ENCODE assay signal across 11 cellular contexts in the genomic region with DNA sequence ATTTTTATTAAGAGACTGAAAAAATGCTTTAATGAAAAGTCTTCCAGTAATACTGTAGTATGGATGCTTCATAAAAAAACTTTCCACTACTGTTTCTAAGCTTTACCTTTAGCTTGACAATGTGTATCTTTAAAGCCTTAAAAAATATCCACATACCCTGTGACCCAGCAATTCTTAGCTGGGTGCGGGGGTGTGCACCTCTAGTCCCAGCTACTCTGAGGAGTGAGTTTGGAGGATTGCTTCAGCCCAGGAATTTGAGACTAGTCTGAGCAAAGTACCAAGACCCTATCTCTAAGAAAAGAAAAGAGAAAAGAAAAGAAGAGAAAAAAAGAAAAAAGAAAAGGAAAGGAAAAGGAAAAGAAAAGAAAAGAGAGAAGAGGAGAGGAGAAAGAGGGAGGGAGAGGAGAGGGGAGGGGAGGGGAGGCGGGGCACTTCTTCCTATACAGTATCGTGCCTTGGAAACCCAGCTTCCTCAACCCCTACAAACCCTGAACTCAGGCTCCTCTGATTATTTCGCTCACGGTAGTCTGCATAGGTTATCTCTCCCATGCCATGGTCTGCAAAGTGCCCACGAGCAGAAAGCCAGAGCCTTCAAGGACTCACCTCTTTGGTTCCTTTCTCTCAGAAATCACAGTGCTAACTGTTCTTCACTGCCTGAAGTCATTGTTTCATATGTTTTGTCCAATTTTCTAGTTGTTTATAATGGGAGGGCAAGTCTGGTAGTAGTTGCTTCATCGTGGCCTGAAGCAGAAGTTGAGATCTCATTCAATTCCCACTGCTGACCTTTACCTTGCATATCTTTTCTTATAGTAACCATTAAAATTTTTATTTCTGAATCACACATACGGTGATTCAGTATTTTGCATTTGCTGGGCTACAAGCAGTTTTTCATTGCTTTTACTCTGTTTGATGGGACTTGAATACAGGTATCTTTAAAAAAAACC.
DNase-seq lines count a peak whose midpoint lies in the region; ATAC-seq, FAIRE-seq and TF ChIP-seq lines count a peak whose summit lies in the region.
"Had no signal": no experiment of that assay in that cellular context is flagged by ENCODE, and none has a peak within 500 bp of the region (broad histone marks: within the 10 kb centered on the region; RNA-seq: fewer than 3 reads in every experiment).

No MANE protein-coding gene starts in this region.

- peaks cover 2% of the 10 kb centered on the region for H3K36me3 Mint-ChIP-seq in activated CD8-positive, alpha-beta T cell treated with anti-CD3 and anti-CD28 coated beads for 36 hours (ENCODE audit: low read depth)
- H3K36me3 Mint-ChIP-seq in immature natural killer cell = no peaks in the 10 kb centered on the region

- H3K27ac ChIP-seq in gastroesophageal sphincter = no peak overlapping the region
- H3K27ac ChIP-seq: KMS-11 had no signal

- intact Hi-C loops in activated CD8-positive, alpha-beta T cell treated with anti-CD3 and anti-CD28 coated beads for 36 hours (cut with micrococcal nuclease) = loop anchor here (5.0 kb wide), 1 partner anchor 90 kb away; no protein-coding TSS in a partner anchor

- H3K4me3 ChIP-seq in AG10803 (ENCODE audit: low read length) (no peak overlapping the region), gastroesophageal sphincter (no peak overlapping the region)

- TF ChIP-seq CTCF in AG10803 (conservative IDR thresholded peaks at IDR 0.05; ENCODE audit: low read length) = no peak
- TF ChIP-seq CTCF in activated CD8-positive, alpha-beta T cell treated with anti-CD3 and anti-CD28 coated beads for 36 hours (IDR thresholded peaks at IDR 0.05) = no peak
- no peak for TF ChIP-seq CTCF in gastroesophageal sphincter (IDR thresholded peaks at IDR 0.05)

- CTCF ChIA-PET in activated CD8-positive, alpha-beta T cell treated with anti-CD3 and anti-CD28 coated beads for 36 hours (lab: Charles Lee) = interaction anchor here (0.9 to 1.5 kb wide), 4 partner anchors 11 to 117 kb away, joined by 3 to 8 read pairs (median 4); no protein-coding TSS in a partner anchor

- TF ChIP-seq EP300 in gastroesophageal sphincter (IDR thresholded peaks at IDR 0.05) = no peak

- no peaks in the 10 kb centered on the region for H3K9me3 ChIP-seq in gastroesophageal sphincter

- no peaks in the 10 kb centered on the region for H3K27me3 Mint-ChIP-seq in activated CD8-positive, alpha-beta T cell treated with anti-CD3 and anti-CD28 coated beads for 36 hours
- H3K27me3 Mint-ChIP-seq in immature natural killer cell (ENCODE audit: low read depth in 3 of 3) = peaks cover 0 to 6% (median 4%) of the 10 kb centered on the region in 3 donors

- peak overlapping the region; percentile 88 for H3K27ac Mint-ChIP-seq in activated CD8-positive, alpha-beta T cell treated with anti-CD3 and anti-CD28 coated beads for 36 hours
- H3K27ac Mint-ChIP-seq in immature natural killer cell = peak overlapping the region in 5 of 6 donors; percentile 29 to 80 (median 36)
- H3K27ac Mint-ChIP-seq: mesothelial cell of epicardium had no signal

- H3K4me3 Mint-ChIP-seq in activated CD8-positive, alpha-beta T cell treated with anti-CD3 and anti-CD28 coated beads for 36 hours = peak overlapping the region; percentile 73
- H3K4me3 Mint-ChIP-seq in immature natural killer cell = peak overlapping the region in 3 of 5 donors; percentile 27 to 54 (median 37)
- H3K4me3 Mint-ChIP-seq: mesothelial cell of epicardium had no signal

- DNase-seq in AG10803 (ENCODE audit: low read depth) = peak; percentile 8
- DNase-seq in H54 (ENCODE audit: insufficient read length, low spot score) = no peak
- DNase-seq in activated CD8-positive, alpha-beta T cell treated with anti-CD3 and anti-CD28 coated beads for 36 hours = no peak
- DNase-seq in immature natural killer cell = no peak
- DNase-seq in globus pallidus (ENCODE audit: low spot score) = no peak
- DNase-seq: DMS 273 treated with DMSO at 0.1 percent for 48 hours had no signal

- ATAC-seq in activated CD8-positive, alpha-beta T cell treated with anti-CD3 and anti-CD28 coated beads for 36 hours = peak; percentile 57
- ATAC-seq in gastroesophageal sphincter (no peak), HG03565 (IDR thresholded peaks at IDR 0.05; ENCODE audit: unreplicated experiment) (no peak), GM19467 (IDR thresholded peaks at IDR 0.05; ENCODE audit: unreplicated experiment) (no peak)

- H3K36me3 ChIP-seq in gastroesophageal sphincter = no peaks in the 10 kb centered on the region

- H3K9me3 Mint-ChIP-seq in activated CD8-positive, alpha-beta T cell treated with anti-CD3 and anti-CD28 coated beads for 36 hours = no peaks in the 10 kb centered on the region
- no peaks in the 10 kb centered on the region for H3K9me3 Mint-ChIP-seq in immature natural killer cell
- H3K9me3 Mint-ChIP-seq: mesothelial cell of epicardium had no signal

- peak; percentile 65 for FAIRE-seq in H54 (lab: Jason Lieb, UNC)

- H3K4me1 Mint-ChIP-seq in activated CD8-positive, alpha-beta T cell treated with anti-CD3 and anti-CD28 coated beads for 36 hours (ENCODE audit: low read depth) = peaks cover 51% of the 10 kb centered on the region
- H3K4me1 Mint-ChIP-seq in immature natural killer cell = peaks cover 49 to 52% of the 10 kb centered on the region in 2 donors

- 63 to 65% methylated on average over 7 to 8 of the region's 8 CpGs for WGBS in gastroesophageal sphincter (ENCODE audit: low coverage in 1 of 2), 2 donors

- TF ChIP-seq POLR2A in H54 (IDR thresholded peaks at IDR 0.05; ENCODE audit: low read depth, low read length) = no peak
- no peak for TF ChIP-seq POLR2A in gastroesophageal sphincter (IDR thresholded peaks at IDR 0.05)

- H3K4me1 ChIP-seq in gastroesophageal sphincter = peaks cover 0 to 41% (median 0%) of the 10 kb centered on the region in 3 donors

- POLR2A ChIA-PET in activated CD8-positive, alpha-beta T cell treated with anti-CD3 and anti-CD28 coated beads for 36 hours (lab: Charles Lee) = interaction anchor here (1.1 to 1.6 kb wide), 2 partner anchors 11 to 30 kb away, joined by 3 to 7 read pairs; no protein-coding TSS in a partner anchor

- H3K27me3 ChIP-seq in gastroesophageal sphincter = no peaks in the 10 kb centered on the region
